Comparison of ENCODE assay signal across 9 cellular contexts in genomic region chr5:119323630-119324000, GRCh38. TPM values are rescaled to one million over a fixed set of nuclear protein-coding genes. Genes with fewer than 3 reads are reported as not detected.
DNase-seq lines count a peak whose midpoint lies in the region; ATAC-seq and TF ChIP-seq lines count a peak whose summit lies in the region.
"Had no signal": no experiment of that assay in that cellular context is flagged by ENCODE, and none has a peak within 500 bp of the region (broad histone marks: within the 10 kb centered on the region; RNA-seq: fewer than 3 reads in every experiment).

No MANE protein-coding gene starts in this region.

- DNase-seq in T-helper 1 cell (no peak), PC-9 (peak in 1 of 2 experiments; percentile 66), fibroblast of lung (ENCODE audit: low read depth in 2 of 2) (peak; percentile 47 to 60), BE2C (no peak), AG08395 (ENCODE audit: low spot score) (no peak)

- H3K27me3 ChIP-seq in PC-9 (ENCODE audit: insufficient read depth, low read depth) (no peaks in the 10 kb centered on the region), fibroblast of lung (ENCODE audit: control insufficient read depth, insufficient read depth, low read length) (no peaks in the 10 kb centered on the region), subcutaneous abdominal adipose tissue (ENCODE audit: control insufficient read depth in 5 of 5, insufficient read depth in 4 of 5, low read length in 5 of 5) (no peaks in the 10 kb centered on the region), BE2C (no peaks in the 10 kb centered on the region)

- no peaks in the 10 kb centered on the region for H3K9me3 Mint-ChIP-seq in T-helper 1 cell treated with Interleukin-12 subunit alpha and Interleukin-12 subunit beta and Interleukin-4 antibody, amounts not matched to agents 30 μg/mL and 1 μg/mL, for 36 hours
- H3K9me3 Mint-ChIP-seq: nephron had no signal

- H3K4me1 Mint-ChIP-seq in T-helper 1 cell treated with Interleukin-12 subunit alpha and Interleukin-12 subunit beta and Interleukin-4 antibody, amounts not matched to agents 30 μg/mL and 1 μg/mL, for 36 hours (ENCODE audit: low read depth) = peaks cover 84% of the 10 kb centered on the region

- H2AFZ ChIP-seq in PC-9 = peak overlapping the region; percentile 57; the same call in 1 of the 2 replicates
- H2AFZ ChIP-seq in fibroblast of lung (ENCODE audit: low read length) = peak overlapping the region; percentile 29

- H3K27ac Mint-ChIP-seq in T-helper 1 cell treated with Interleukin-12 subunit alpha and Interleukin-12 subunit beta and Interleukin-4 antibody, amounts not matched to agents 30 μg/mL and 1 μg/mL, for 36 hours = peak overlapping the region; percentile 92

- peaks cover 18% of the 10 kb centered on the region for H3F3A ChIP-seq in PC-9 (ENCODE audit: insufficient read depth, low read depth)

- CTCF ChIA-PET in PC-9 (lab: Charles Lee) = interaction anchor here (1.1 kb wide), 1 partner anchor 11 kb away, joined by 3 read pairs; no protein-coding TSS in a partner anchor

- TSS peak; percentile 33 for BruUV-seq in PC-9 (replicated peaks; lab: Mats Ljungman, UMichigan)

- H3K4me2 ChIP-seq in PC-9 (peak overlapping the region; percentile 63), fibroblast of lung (ENCODE audit: extremely low read depth, insufficient read depth, low read length) (no peak overlapping the region)

- POLR2A ChIA-PET in PC-9 (lab: Charles Lee; ENCODE audit: unreplicated experiment) = interaction anchor here (0.6 to 0.7 kb wide), 2 partner anchors 95 to 1138 kb away, joined by 4 to 5 read pairs; no protein-coding TSS in a partner anchor

- H4K20me1 ChIP-seq in PC-9 (ENCODE audit: insufficient read depth) (no peaks in the 10 kb centered on the region), fibroblast of lung (ENCODE audit: control insufficient read depth, extremely low read depth, insufficient read depth, low read length) (no peaks in the 10 kb centered on the region)

- H3K9me3 ChIP-seq in PC-9 (ENCODE audit: insufficient read depth, low read depth) = no peaks in the 10 kb centered on the region
- H3K9me3 ChIP-seq in fibroblast of lung (ENCODE audit: control insufficient read depth, insufficient read depth, low read depth, low read length) = no peaks in the 10 kb centered on the region
- H3K9me3 ChIP-seq in subcutaneous abdominal adipose tissue (ENCODE audit: control insufficient read depth in 5 of 5, low read length in 5 of 5) = no peaks in the 10 kb centered on the region
- H3K9me3 ChIP-seq in BE2C = no peaks in the 10 kb centered on the region

- no peaks in the 10 kb centered on the region for H3K27me3 Mint-ChIP-seq in T-helper 1 cell treated with Interleukin-12 subunit alpha and Interleukin-12 subunit beta and Interleukin-4 antibody, amounts not matched to agents 30 μg/mL and 1 μg/mL, for 36 hours (ENCODE audit: low read depth)

- H3K4me3 Mint-ChIP-seq in T-helper 1 cell treated with Interleukin-12 subunit alpha and Interleukin-12 subunit beta and Interleukin-4 antibody, amounts not matched to agents 30 μg/mL and 1 μg/mL, for 36 hours = peak overlapping the region; percentile 4
- H3K4me3 Mint-ChIP-seq: nephron had no signal

- no peak for ATAC-seq in HG02885 (IDR thresholded peaks at IDR 0.05; ENCODE audit: poor library complexity, unreplicated experiment)

- H3K27ac ChIP-seq in PC-9 = peak overlapping the region; percentile 89
- peak overlapping the region; percentile 78 for H3K27ac ChIP-seq in fibroblast of lung (ENCODE audit: insufficient read depth, low read length)
- peak overlapping the region; percentile 79 for H3K27ac ChIP-seq in subcutaneous abdominal adipose tissue (ENCODE audit: low read depth, low read length)

- H3K36me3 ChIP-seq in PC-9 (ENCODE audit: low read depth) (no peaks in the 10 kb centered on the region), fibroblast of lung (ENCODE audit: control insufficient read depth, insufficient read depth, low read length) (no peaks in the 10 kb centered on the region), subcutaneous abdominal adipose tissue (ENCODE audit: control insufficient read depth in 5 of 5, insufficient read depth in 5 of 5, low read length in 5 of 5) (no peaks in the 10 kb centered on the region), BE2C (no peaks in the 10 kb centered on the region)

- H3K36me3 Mint-ChIP-seq in T-helper 1 cell treated with Interleukin-12 subunit alpha and Interleukin-12 subunit beta and Interleukin-4 antibody, amounts not matched to agents 30 μg/mL and 1 μg/mL, for 36 hours (ENCODE audit: low read depth) = peaks cover 20% of the 10 kb centered on the region

- H3K4me1 ChIP-seq in PC-9 (replicated peaks; ENCODE audit: insufficient read depth) (peaks cover 52% of the 10 kb centered on the region), fibroblast of lung (ENCODE audit: control insufficient read depth, extremely low read depth, insufficient read depth, low read length) (peaks cover 7% of the 10 kb centered on the region), subcutaneous abdominal adipose tissue (ENCODE audit: control insufficient read depth in 5 of 5, insufficient read depth in 5 of 5, low read length in 5 of 5) (peaks cover 5 to 64% (median 44%) of the 10 kb centered on the region in 5 donors), BE2C (no peaks in the 10 kb centered on the region)

- intact Hi-C loops in PC-9 (cut with micrococcal nuclease; ENCODE audit: unreplicated experiment) = loop anchor here (1.0 to 5.0 kb wide), 5 partner anchors 21 to 89 kb away; partner anchors contain the start of gene TNFAIP8

- no peak for TF ChIP-seq CTCF in PC-9 (conservative IDR thresholded peaks at IDR 0.05)
- no peak for TF ChIP-seq CTCF in fibroblast of lung (conservative IDR thresholded peaks at IDR 0.05 in 1 of 2, IDR thresholded peaks at IDR 0.05 in 1 of 2; ENCODE audit: low read depth in 1 of 2, low read length in 2 of 2)
- no peak for TF ChIP-seq CTCF in BE2C (IDR thresholded peaks at IDR 0.05; ENCODE audit: low read depth, low read length)

- 0 out of 2 replicates have a peak, but pooled peaks cover 8% of the 10 kb centered on the region for H3K79me2 ChIP-seq in PC-9 (ENCODE audit: low read depth)
- no peaks in the 10 kb centered on the region for H3K79me2 ChIP-seq in fibroblast of lung (ENCODE audit: control insufficient read depth, insufficient read depth, low read length)

- no peak overlapping the region for H3K9ac ChIP-seq in fibroblast of lung (ENCODE audit: insufficient read depth, low read length)
- peak overlapping the region in 4 of 5 donors; percentile 22 to 62 (median 38) for H3K9ac ChIP-seq in subcutaneous abdominal adipose tissue (ENCODE audit: low read length in 5 of 5)

- no peaks in the 10 kb centered on the region for H3K9me2 ChIP-seq in PC-9 (ENCODE audit: insufficient read depth)

- H3K4me3 ChIP-seq in PC-9 = peak overlapping the region; percentile 27; the same call in 1 of the 2 replicates
- H3K4me3 ChIP-seq in fibroblast of lung (replicated peaks in 1 of 4; ENCODE audit: control extremely low read depth in 1 of 4, insufficient read depth in 1 of 4, low read depth in 3 of 4, low read length in 4 of 4) = no peak overlapping the region
- H3K4me3 ChIP-seq in subcutaneous abdominal adipose tissue (ENCODE audit: low read depth in 1 of 5, low read length in 5 of 5) = peak overlapping the region in 2 of 5 donors; percentile 17 to 35
- no peak overlapping the region for H3K4me3 ChIP-seq in BE2C (ENCODE audit: low read depth, low read length)

RNA-seq across cellular contexts. Expression of gene TNFAIP8, which starts 32.2 kb away (rescaled TPM):
- 15.0 and 16.4 TPM in 2 replicates for total RNA-seq in PC-9 (2021)
- total RNA-seq in fibroblast of lung = 30.6 and 37.7 TPM in 2 replicates
- polyA plus RNA-seq in fibroblast of lung = 23.8 and 36.7 TPM in 2 replicates
- 19.8 and 25.7 TPM in 2 replicates for polyA plus RNA-seq in fibroblast of lung (2012)
- 0.74 and 3.5 TPM in 2 replicates for polyA minus RNA-seq in fibroblast of lung (ENCODE audit: low replicate concordance)
- not detected for polyA plus RNA-seq in BE2C (2012; ENCODE audit: insufficient read depth, insufficient read length, low read depth)

Comparison
In these comparisons a context has a peak if more than half of its experiments do, and no peak if none do; other contexts are left out.
1. DNase-seq: peak in fibroblast of lung (2 of 2); none in T-helper 1 cell (0 of 5), BE2C (single experiment) and AG08395 (single experiment).
2. Peak in every context shown above with its lines, with median percentiles within 50 percentile points of each other: H3K27ac ChIP-seq.